Comparison of ENCODE assay signal across 9 cellular contexts in the genomic region with DNA sequence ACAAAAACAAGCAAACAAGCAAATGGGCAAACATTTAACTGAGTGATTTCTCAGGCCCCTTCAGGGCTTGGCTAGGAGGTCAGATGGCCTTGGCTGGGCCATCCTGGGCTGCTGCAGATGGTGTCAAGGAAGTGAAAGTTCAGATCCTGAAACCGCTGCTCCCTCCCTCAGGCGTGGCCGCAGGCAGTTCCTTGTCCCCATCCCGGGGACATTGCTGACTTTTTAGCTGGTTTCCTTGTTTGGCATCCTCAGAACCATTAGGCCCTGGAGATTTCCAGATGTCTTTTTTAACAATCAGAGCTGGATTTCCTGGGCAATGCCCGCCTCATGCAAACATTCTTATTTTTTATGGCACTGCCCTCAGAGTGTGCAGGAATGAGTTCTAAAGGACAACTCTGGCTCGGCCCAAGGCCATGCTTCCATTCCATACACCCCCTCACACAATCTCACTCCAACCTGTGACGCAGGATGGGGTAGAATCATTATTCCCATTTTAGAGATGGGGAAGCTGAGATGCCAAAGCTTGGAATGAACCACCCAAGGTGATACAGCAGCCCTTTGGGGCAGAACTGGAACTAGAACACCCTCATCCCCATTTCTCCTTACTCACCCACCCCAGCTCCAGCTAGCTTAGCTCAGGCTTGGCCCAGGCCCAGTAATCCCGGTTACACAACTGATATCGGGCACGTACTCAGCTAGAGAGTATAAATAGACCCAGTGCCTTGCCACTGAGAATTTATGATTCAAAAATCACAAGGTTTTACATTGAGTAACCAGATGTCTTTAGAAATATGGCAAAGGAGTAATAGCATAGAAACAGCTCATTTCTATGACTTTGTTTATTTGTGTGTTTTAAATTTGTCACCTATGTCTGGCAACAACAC.
A peak's percentile ranks its signal among the peaks of the same experiment; 100 is the strongest.
DNase-seq lines count a peak whose midpoint lies in the region; TF ChIP-seq lines count a peak whose summit lies in the region.
"Had no signal": no experiment of that assay in that cellular context is flagged by ENCODE, and none has a peak within 500 bp of the region (broad histone marks: within the 10 kb centered on the region; RNA-seq: fewer than 3 reads in every experiment).

No MANE protein-coding gene starts in this region.

- CTCF ChIA-PET in activated naive CD4-positive, alpha-beta T cell treated with anti-CD3 and anti-CD28 coated beads, Interleukin-2, amount 10 ng/mL, durations not matched to agents 7 days and 5 days (lab: Charles Lee): interaction anchor here (0.9 kb wide), 1 partner anchor 147 kb away, joined by 3 read pairs; no protein-coding TSS in a partner anchor

- H3K36me3 ChIP-seq in liver (ENCODE audit: control insufficient read depth in 4 of 4, insufficient read depth in 3 of 4, low read depth in 1 of 4, low read length in 3 of 4): no peaks in the 10 kb centered on the region
- no peaks in the 10 kb centered on the region for H3K36me3 ChIP-seq in urinary bladder (ENCODE audit: insufficient read depth)

- DNase-seq in LHCN-M2 (ENCODE audit: low read depth) (peak; percentile 77), cardiac fibroblast (ENCODE audit: low read depth in 2 of 2) (peak; percentile 91 to 92), KBM-7 (no peak)
- DNase-seq in activated naive CD4-positive, alpha-beta T cell treated with anti-CD3 and anti-CD28 coated beads, Interleukin-2, amount 10 ng/mL, durations not matched to agents 7 days and 5 days: no peak
- DNase-seq in activated CD4-positive, alpha-beta T cell treated with anti-CD3 and anti-CD28 coated beads, Interleukin-2, amount 50 U/mL, for 48 hours: no peak
- DNase-seq: effector memory CD4-positive, alpha-beta T cell; RPMI8226 had no signal

- peak overlapping the region; percentile 51 to 69 for H3K9ac ChIP-seq in liver (ENCODE audit: low read depth in 1 of 2, low read length in 2 of 2)

- H3K4me3 Mint-ChIP-seq in activated naive CD4-positive, alpha-beta T cell treated with anti-CD3 and anti-CD28 coated beads, Interleukin-2, amount 10 ng/mL, durations not matched to agents 7 days and 5 days: no peak overlapping the region

- no peaks in the 10 kb centered on the region for H3K27me3 ChIP-seq in liver (ENCODE audit: control insufficient read depth in 4 of 4, insufficient read depth in 4 of 4, low read length in 3 of 4)

- no peak overlapping the region for H3K27ac Mint-ChIP-seq in activated naive CD4-positive, alpha-beta T cell treated with anti-CD3 and anti-CD28 coated beads, Interleukin-2, amount 10 ng/mL, durations not matched to agents 7 days and 5 days

- H3K36me3 Mint-ChIP-seq in activated naive CD4-positive, alpha-beta T cell treated with anti-CD3 and anti-CD28 coated beads, Interleukin-2, amount 10 ng/mL, durations not matched to agents 7 days and 5 days: no peaks in the 10 kb centered on the region

- no peak for TF ChIP-seq CTCF in cardiac fibroblast (IDR thresholded peaks at IDR 0.05; ENCODE audit: low read depth, low read length)
- no peak for TF ChIP-seq CTCF in liver (IDR thresholded peaks at IDR 0.05; ENCODE audit: low read depth, low read length, missing input control)

- H3K27ac ChIP-seq in liver (ENCODE audit: low read depth in 1 of 2, low read length in 2 of 2) (peak overlapping the region; percentile 94 to 95), urinary bladder (ENCODE audit: low read depth) (peak overlapping the region; percentile 44)

- TF ChIP-seq RAD21 in liver (IDR thresholded peaks at IDR 0.05): no peak

- H3K9me3 ChIP-seq in liver (ENCODE audit: control insufficient read depth in 4 of 4, low read length in 3 of 4): no peaks in the 10 kb centered on the region

- H3K4me1 Mint-ChIP-seq in activated naive CD4-positive, alpha-beta T cell treated with anti-CD3 and anti-CD28 coated beads, Interleukin-2, amount 10 ng/mL, durations not matched to agents 7 days and 5 days: no peaks in the 10 kb centered on the region

- in situ Hi-C loops in KBM-7 (cut with MboI; ENCODE audit: low pct_unique_long_range_greater_than_20kb, low sequenced_read_pairs): no loop called here

- H3K9me3 Mint-ChIP-seq in activated naive CD4-positive, alpha-beta T cell treated with anti-CD3 and anti-CD28 coated beads, Interleukin-2, amount 10 ng/mL, durations not matched to agents 7 days and 5 days: no peaks in the 10 kb centered on the region

- peaks cover 41% of the 10 kb centered on the region for H3K27me3 Mint-ChIP-seq in activated naive CD4-positive, alpha-beta T cell treated with anti-CD3 and anti-CD28 coated beads, Interleukin-2, amount 10 ng/mL, durations not matched to agents 7 days and 5 days

- H3K4me1 ChIP-seq in liver (ENCODE audit: control insufficient read depth in 4 of 4, insufficient read depth in 4 of 4, low read length in 3 of 4): peaks cover 5 to 27% (median 17%) of the 10 kb centered on the region in 4 donors
- H3K4me1 ChIP-seq in urinary bladder (ENCODE audit: insufficient read depth): no peaks in the 10 kb centered on the region

- WGBS in liver: 42% methylated on average over 10 of the region's 10 CpGs
- WGBS in urinary bladder: 59% methylated on average over 10 of the region's 10 CpGs

- H3K4me3 ChIP-seq in cardiac fibroblast (replicated peaks in 1 of 2; ENCODE audit: low read depth in 2 of 2, low read length in 2 of 2) (no peak overlapping the region), liver (ENCODE audit: low read depth in 1 of 3, low read length in 3 of 3) (no peak overlapping the region), urinary bladder (ENCODE audit: low read depth, low read length) (no peak overlapping the region)

TF ChIP-seq in liver, 16 proteins besides CTCF, POLR2A, EP300 and RAD21:
- TF ChIP-seq YY1 (IDR thresholded peaks at IDR 0.05) (peak; percentile 17), NR2F2 (IDR thresholded peaks at IDR 0.05) (peak; percentile 58), RXRA (IDR thresholded peaks at IDR 0.05) (no peak), EGR1 (IDR thresholded peaks at IDR 0.05; ENCODE audit: low read depth in 2 of 2) (peak in 1 of 2 donors; percentile 40)

Comparison
In these comparisons a context has a peak if more than half of its experiments do, and no peak if none do; other contexts are left out.
1. DNase-seq: peak in LHCN-M2 (single experiment) and cardiac fibroblast (2 of 2); none in activated naive CD4-positive, alpha-beta T cell treated with anti-CD3 and anti-CD28 coated beads, Interleukin-2, amount 10 ng/mL, durations not matched to agents 7 days and 5 days (single experiment), activated CD4-positive, alpha-beta T cell treated with anti-CD3 and anti-CD28 coated beads, Interleukin-2, amount 50 U/mL, for 48 hours (0 of 2) and KBM-7 (single experiment).